In genomic region chr22:40635008-40635939, GRCh38 we compare ENCODE assay signal across 8 cellular contexts. TPM values are rescaled to one million over a fixed set of nuclear protein-coding genes. Genes with fewer than 3 reads are reported as not detected.
DNase-seq lines count a peak whose midpoint lies in the region; ATAC-seq and TF ChIP-seq lines count a peak whose summit lies in the region.

No MANE protein-coding gene starts in this region.

- DNase-seq in Jurkat, Clone E6-1 (ENCODE audit: low read depth, low spot score): no peak
- DNase-seq in coronary artery (ENCODE audit: low spot score): no peak
- DNase-seq in DMS153 (lab: John Stamatoyannopoulos, UW): no peak
- no peak for DNase-seq in SKM-1 (lab: John Stamatoyannopoulos, UW; ENCODE audit: unreplicated experiment)
- no peak for DNase-seq in activated gamma-delta T cell (lab: John Stamatoyannopoulos, UW)

- H3K4me3 ChIP-seq in Jurkat, Clone E6-1 (ENCODE audit: low read length): peak overlapping the region; percentile 90
- H3K4me3 ChIP-seq in coronary artery (peak overlapping the region; percentile 98), mononuclear cell (ENCODE audit: low read length) (peak overlapping the region; percentile 98)

- H3K27me3 ChIP-seq in mononuclear cell (ENCODE audit: insufficient read depth, low read length): no peaks in the 10 kb centered on the region

- peaks cover 41% of the 10 kb centered on the region for H3K4me1 ChIP-seq in mononuclear cell (ENCODE audit: insufficient read depth, low read length)

- ATAC-seq in HG03378 (IDR thresholded peaks at IDR 0.05; ENCODE audit: unreplicated experiment): no peak

- peak overlapping the region; percentile 64 for H3K27ac ChIP-seq in 22Rv1
- peak overlapping the region; percentile 83 to 98 for H3K27ac ChIP-seq in coronary artery

- no peaks in the 10 kb centered on the region for H3K9me3 ChIP-seq in mononuclear cell (ENCODE audit: low read depth, low read length)

- TF ChIP-seq CTCF in 22Rv1 (IDR thresholded peaks at IDR 0.05): no peak
- TF ChIP-seq CTCF in coronary artery (IDR thresholded peaks at IDR 0.05): no peak

RNA-seq across cellular contexts. Expression of gene MRTFA, which starts 1.2 kb away (rescaled TPM):
- polyA plus RNA-seq in Jurkat, Clone E6-1 (2012; ENCODE audit: insufficient read depth, insufficient read length): 25.6 TPM
- total RNA-seq in mononuclear cell: 40.6 TPM

RNA-seq across cellular contexts. Expression of gene MCHR1, which starts 44.0 kb away (rescaled TPM):
- polyA plus RNA-seq in Jurkat, Clone E6-1 (2012; ENCODE audit: insufficient read depth, insufficient read length): not detected
- not detected for total RNA-seq in mononuclear cell
